Comparison of ENCODE assay signal across 6 cellular contexts in genomic region chr7:144356860-144357259, GRCh38. TPM values are rescaled to one million over a fixed set of nuclear protein-coding genes. Genes with fewer than 3 reads are reported as not detected.
"Had no signal": no experiment of that assay in that cellular context is flagged by ENCODE, and none has a peak within 500 bp of the region (broad histone marks: within the 10 kb centered on the region; RNA-seq: fewer than 3 reads in every experiment).

No MANE protein-coding gene starts in this region.

RNA-seq across cellular contexts. Expression of gene OR2A1, which starts 44.6 kb away (rescaled TPM):
- total RNA-seq: HepG2, HT-29, HT1080, IMR-90, K562 had no signal
- polyA plus RNA-seq: HepG2, IgD-negative memory B cell, IMR-90, K562 had no signal

RNA-seq across cellular contexts. Expression of gene NOBOX, which starts 46.6 kb away (rescaled TPM):
- total RNA-seq: HepG2, HT-29, HT1080, IMR-90, K562 had no signal
- polyA plus RNA-seq: HepG2, IgD-negative memory B cell, IMR-90, K562 had no signal
